Comparison of ENCODE assay signal across 13 cellular contexts in the genomic region with DNA sequence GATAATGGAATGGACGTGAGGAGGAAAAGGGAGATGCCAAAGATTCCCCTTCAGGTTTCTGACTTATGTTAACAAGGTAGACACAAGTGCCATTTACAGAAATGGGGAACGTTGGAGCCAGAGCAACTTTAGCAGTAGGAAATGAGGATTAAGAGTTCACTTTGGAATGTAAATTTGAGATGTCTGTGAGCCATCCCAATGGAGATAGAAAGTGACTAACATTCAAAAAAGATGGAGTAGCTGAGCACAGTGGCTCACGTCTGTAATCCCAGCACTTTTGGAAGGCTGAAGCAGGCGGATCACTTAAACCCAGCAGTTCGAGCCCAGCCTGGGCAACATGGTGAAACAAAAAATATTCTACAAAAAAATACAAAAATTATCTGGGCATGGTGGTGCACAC. TPM values are rescaled to one million over a fixed set of nuclear protein-coding genes. Genes with fewer than 3 reads are reported as not detected.
DNase-seq lines count a peak whose midpoint lies in the region; ATAC-seq and TF ChIP-seq lines count a peak whose summit lies in the region.
"Had no signal": no experiment of that assay in that cellular context is flagged by ENCODE, and none has a peak within 500 bp of the region (broad histone marks: within the 10 kb centered on the region; RNA-seq: fewer than 3 reads in every experiment).

No MANE protein-coding gene starts in this region.

- H3K27me3 Mint-ChIP-seq in GM23338 (ENCODE audit: insufficient read depth, low read depth, poor library complexity), result no peaks in the 10 kb centered on the region
- peaks cover 3% of the 10 kb centered on the region for H3K27me3 Mint-ChIP-seq in endothelial cell (ENCODE audit: unreplicated experiment)
- H3K27me3 Mint-ChIP-seq: CD4-positive, alpha-beta T cell had no signal

- H3K4me1 Mint-ChIP-seq in GM23338 (peaks cover 7% of the 10 kb centered on the region), endothelial cell (ENCODE audit: unreplicated experiment) (no peaks in the 10 kb centered on the region)

- H3K4me2 ChIP-seq in GM23338, result no peak overlapping the region
- H3K4me2 ChIP-seq in smooth muscle cell, result peak overlapping the region; percentile 24

- H3K4me3 Mint-ChIP-seq in GM23338 (no peak overlapping the region), endothelial cell (ENCODE audit: unreplicated experiment) (peak overlapping the region; percentile 0)
- H3K4me3 Mint-ChIP-seq: CD4-positive, alpha-beta T cell; H9 had no signal

- H3K27ac ChIP-seq in GM23338 (ENCODE audit: low read depth) (peak overlapping the region; percentile 82), HEK293 (ENCODE audit: extremely low read depth, low read depth, low read length) (no peak overlapping the region), smooth muscle cell (ENCODE audit: low read depth) (no peak overlapping the region)

- H3K9me3 ChIP-seq in HEK293 (ENCODE audit: control insufficient read depth, insufficient read depth, low read depth, low read length), result no peaks in the 10 kb centered on the region
- no peaks in the 10 kb centered on the region for H3K9me3 ChIP-seq in smooth muscle cell (replicated peaks; ENCODE audit: low read depth)
- H3K9me3 ChIP-seq: BE2C had no signal

- ATAC-seq in GM23338, result no peak
- ATAC-seq in HG03095 (IDR thresholded peaks at IDR 0.05; ENCODE audit: unreplicated experiment), result no peak

- H3K9ac ChIP-seq in smooth muscle cell (ENCODE audit: low read depth), result no peak overlapping the region

- H3K36me3 Mint-ChIP-seq in GM23338 (ENCODE audit: low read depth) (peaks cover 31% of the 10 kb centered on the region), endothelial cell (ENCODE audit: low read depth, unreplicated experiment) (peaks cover 27% of the 10 kb centered on the region)

- peaks cover 82% of the 10 kb centered on the region for H3K79me2 ChIP-seq in GM23338 (replicated peaks; ENCODE audit: insufficient read depth)
- peaks cover 95% of the 10 kb centered on the region for H3K79me2 ChIP-seq in smooth muscle cell (ENCODE audit: low read depth)

- TF ChIP-seq CTCF in GM23338 (conservative IDR thresholded peaks at IDR 0.05; ENCODE audit: low read depth in 2 of 2), result no peak
- no peak for TF ChIP-seq CTCF in HEK293 (tag by site-specific recombination; IDR thresholded peaks at IDR 0.05)
- TF ChIP-seq CTCF in endothelial cell (IDR thresholded peaks at IDR 0.05; ENCODE audit: unreplicated experiment), result no peak
- no peak for TF ChIP-seq CTCF in smooth muscle cell (IDR thresholded peaks at IDR 0.05; ENCODE audit: borderline replicate concordance, insufficient read depth, poor library complexity, severe bottlenecking)

- H3K27ac Mint-ChIP-seq in GM23338 (no peak overlapping the region), endothelial cell (ENCODE audit: unreplicated experiment) (no peak overlapping the region)
- H3K27ac Mint-ChIP-seq: CD4-positive, alpha-beta T cell had no signal

- H3K9me3 Mint-ChIP-seq in GM23338 (peaks cover 26% of the 10 kb centered on the region), endothelial cell (ENCODE audit: unreplicated experiment) (peaks cover 4% of the 10 kb centered on the region)

- H4K20me1 ChIP-seq in GM23338 (replicated peaks; ENCODE audit: insufficient read depth), result peaks cover 15% of the 10 kb centered on the region
- H4K20me1 ChIP-seq in smooth muscle cell (ENCODE audit: low read depth), result peaks cover 76% of the 10 kb centered on the region

- no peaks in the 10 kb centered on the region for H3K9me2 ChIP-seq in GM23338 (ENCODE audit: insufficient read depth)

- DNase-seq in GM23338 (ENCODE audit: low spot score), result no peak
- DNase-seq in endothelial cell (ENCODE audit: low spot score), result no peak
- DNase-seq in smooth muscle cell (lab: John Stamatoyannopoulos, UW; ENCODE audit: unreplicated experiment), result no peak
- no peak for DNase-seq in activated T-cell treated with anti-CD3 and anti-CD28 coated beads, Interleukin-2, amount 50 U/mL, for 48 hours
- DNase-seq: ACHN; BE2C; C1 segment of cervical spinal cord; Caco-2; CD4-positive, alpha-beta T cell; GDM1; H9 had no signal

- H3F3A ChIP-seq in GM23338 (replicated peaks; ENCODE audit: low read depth) (0 out of 2 replicates have a peak, but pooled peaks cover 7% of the 10 kb centered on the region), smooth muscle cell (ENCODE audit: low read depth) (peaks cover 7% of the 10 kb centered on the region)

- 12% methylated on average over 5 of the region's 5 CpGs for WGBS in smooth muscle cell (ENCODE audit: low lambda C conversion rate)

- no peak overlapping the region for H3K4me3 ChIP-seq in GM23338
- H3K4me3 ChIP-seq in HEK293 (ENCODE audit: low read depth, low read length), result no peak overlapping the region
- H3K4me3 ChIP-seq in smooth muscle cell, result no peak overlapping the region

- POLR2A ChIA-PET in HEK293 (lab: Yijun Ruan, JAX), result interaction anchor here (1.3 kb wide), 1 partner anchor 10 kb away, joined by 5 read pairs; no protein-coding TSS in a partner anchor

- H3K27me3 ChIP-seq in GM23338 (ENCODE audit: insufficient read depth), result no peaks in the 10 kb centered on the region
- no peaks in the 10 kb centered on the region for H3K27me3 ChIP-seq in smooth muscle cell (ENCODE audit: low read depth)
- H3K27me3 ChIP-seq: BE2C had no signal

- H3K36me3 ChIP-seq in GM23338 (ENCODE audit: insufficient read depth), result no peaks in the 10 kb centered on the region
- H3K36me3 ChIP-seq in HEK293 (ENCODE audit: control insufficient read depth in 2 of 2, insufficient read depth in 1 of 2, low read length in 2 of 2), result peaks cover 0 to 4% of the 10 kb centered on the region in 2 experiments; a peak in 1 of 3 replicates
- no peaks in the 10 kb centered on the region for H3K36me3 ChIP-seq in smooth muscle cell (ENCODE audit: low read depth)
- H3K36me3 ChIP-seq: BE2C had no signal

- CTCF ChIA-PET in HEK293 (lab: Yijun Ruan, JAX), result interaction anchor here (1.1 kb wide), 1 partner anchor 10 kb away, joined by 3 read pairs; no protein-coding TSS in a partner anchor

- peaks cover 9% of the 10 kb centered on the region for H3K4me1 ChIP-seq in GM23338 (ENCODE audit: insufficient read depth)
- H3K4me1 ChIP-seq in HEK293 (ENCODE audit: control insufficient read depth, insufficient read depth, low read length), result peaks cover 20% of the 10 kb centered on the region
- H3K4me1 ChIP-seq in smooth muscle cell (ENCODE audit: low read depth), result no peaks in the 10 kb centered on the region
- H3K4me1 ChIP-seq: Caco-2 had no signal

- H2AFZ ChIP-seq in GM23338, result no peak overlapping the region
- no peak overlapping the region for H2AFZ ChIP-seq in smooth muscle cell (ENCODE audit: low read depth)

TF ChIP-seq in HEK293, 187 proteins besides CTCF, POLR2A, EP300 and RAD21:
- no peak for TF ChIP-seq ZNF571 (tag by site-specific recombination; IDR thresholded peaks at IDR 0.05)
- TF ChIP-seq ZNF155 (tag by site-specific recombination; IDR thresholded peaks at IDR 0.05), result no peak
- TF ChIP-seq ZSCAN30 (tag by site-specific recombination; IDR thresholded peaks at IDR 0.05), result no peak
- TF ChIP-seq, protein P1, sequence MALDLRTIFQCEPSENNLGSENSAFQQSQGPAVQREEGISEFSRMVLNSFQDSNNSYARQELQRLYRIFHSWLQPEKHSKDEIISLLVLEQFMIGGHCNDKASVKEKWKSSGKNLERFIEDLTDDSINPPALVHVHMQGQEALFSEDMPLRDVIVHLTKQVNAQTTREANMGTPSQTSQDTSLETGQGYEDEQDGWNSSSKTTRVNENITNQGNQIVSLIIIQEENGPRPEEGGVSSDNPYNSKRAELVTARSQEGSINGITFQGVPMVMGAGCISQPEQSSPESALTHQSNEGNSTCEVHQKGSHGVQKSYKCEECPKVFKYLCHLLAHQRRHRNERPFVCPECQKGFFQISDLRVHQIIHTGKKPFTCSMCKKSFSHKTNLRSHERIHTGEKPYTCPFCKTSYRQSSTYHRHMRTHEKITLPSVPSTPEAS (tag by site-specific recombination; IDR thresholded peaks at IDR 0.05), result no peak
- no peak for TF ChIP-seq ZBTB48 (tag by site-specific recombination; IDR thresholded peaks at IDR 0.05)
- TF ChIP-seq ZFP41 (tag by site-specific recombination; IDR thresholded peaks at IDR 0.05; ENCODE audit: borderline replicate concordance), result no peak
- TF ChIP-seq ZNF394 (tag by site-specific recombination; IDR thresholded peaks at IDR 0.05; ENCODE audit: borderline replicate concordance), result 0 out of 2 replicates have a peak, but pooled peaks have one; percentile 25
- no peak for TF ChIP-seq ZNF76 (tag by site-specific recombination; IDR thresholded peaks at IDR 0.05; ENCODE audit: borderline replicate concordance, low read depth)

RNA-seq across cellular contexts. Expression of a gene that starts 19.9 kb away (rescaled TPM):
- 85.2 and 92.4 TPM in 2 replicates for total RNA-seq in GM23338 (2014; rRNA removed; shearing (Covaris generic))
- polyA plus RNA-seq in GM23338 (2016; fragmentation: Nextera tagmentation; extraction: Ambion mirVana) (18.1 and 19.3 TPM in 2 replicates), smooth muscle cell (25.5 and 44.3 TPM in 2 replicates)
- total RNA-seq in endothelial cell (ENCODE audit: unreplicated experiment) (68.4 TPM), smooth muscle cell (34.1 and 41.7 TPM in 2 replicates)
